ENCODE assay signal across 9 cellular contexts in genomic region chr2:96951125-96951654, GRCh38. TPM values are rescaled to one million over a fixed set of nuclear protein-coding genes. Genes with fewer than 3 reads are reported as not detected.
DNase-seq lines count a peak whose midpoint lies in the region; ATAC-seq lines count a peak whose summit lies in the region.
"Had no signal": no experiment of that assay in that cellular context is flagged by ENCODE, and none has a peak within 500 bp of the region (broad histone marks: within the 10 kb centered on the region; RNA-seq: fewer than 3 reads in every experiment).

No MANE protein-coding gene starts in this region.

- H3K4me1 ChIP-seq in mesenchymal stem cell (ENCODE audit: control insufficient read depth, insufficient read depth, low read depth, low read length): peaks cover 4% of the 10 kb centered on the region

- peak overlapping the region in 1 of 2 experiments; percentile 59 for H2BK12ac ChIP-seq in mesenchymal stem cell (ENCODE audit: low read length in 2 of 2)

- WGBS in mesenchymal stem cell: 29% methylated on average over 16 of the region's 16 CpGs

- peak overlapping the region in 1 of 2 donors; percentile 11 for H3K27ac Mint-ChIP-seq in effector memory CD8-positive, alpha-beta T cell
- H3K27ac Mint-ChIP-seq: activated naive CD4-positive, alpha-beta T cell treated with anti-CD3 and anti-CD28 coated beads, Interleukin-2, amount 50 U/mL, for 24 hours had no signal

- H4K8ac ChIP-seq in mesenchymal stem cell (ENCODE audit: low read length): no peak overlapping the region

- H3K23ac ChIP-seq in mesenchymal stem cell (ENCODE audit: low read length in 2 of 2): no peak overlapping the region

- no peak overlapping the region for H2BK120ac ChIP-seq in mesenchymal stem cell (ENCODE audit: low read depth, low read length)

- no peak overlapping the region for H2AK5ac ChIP-seq in mesenchymal stem cell (ENCODE audit: low read length, severe bottlenecking)

- no peak overlapping the region for H4K91ac ChIP-seq in mesenchymal stem cell (ENCODE audit: low read length)

- H3K9me3 ChIP-seq in mesenchymal stem cell (ENCODE audit: control insufficient read depth, low read length): no peaks in the 10 kb centered on the region

- H3K14ac ChIP-seq in mesenchymal stem cell (ENCODE audit: low read length in 2 of 2): no peak overlapping the region

- H3K9ac ChIP-seq in mesenchymal stem cell (ENCODE audit: low read length): no peak overlapping the region

- H3K27me3 Mint-ChIP-seq in effector memory CD8-positive, alpha-beta T cell: no peaks in the 10 kb centered on the region
- H3K27me3 Mint-ChIP-seq: activated naive CD4-positive, alpha-beta T cell treated with anti-CD3 and anti-CD28 coated beads, Interleukin-2, amount 50 U/mL, for 24 hours had no signal

- no peak overlapping the region for H3K4me3 Mint-ChIP-seq in effector memory CD8-positive, alpha-beta T cell
- H3K4me3 Mint-ChIP-seq: activated naive CD4-positive, alpha-beta T cell treated with anti-CD3 and anti-CD28 coated beads, Interleukin-2, amount 50 U/mL, for 24 hours had no signal

- no peaks in the 10 kb centered on the region for H3K36me3 ChIP-seq in mesenchymal stem cell (ENCODE audit: control insufficient read depth in 1 of 2, insufficient read depth in 2 of 2, low read depth in 1 of 2, low read length in 2 of 2)

- H3K4me3 ChIP-seq in mesenchymal stem cell (ENCODE audit: insufficient read depth in 1 of 2, low read depth in 1 of 2, low read length in 2 of 2): no peak overlapping the region

- peaks cover 66 to 77% of the 10 kb centered on the region in 2 experiments for H3K27me3 ChIP-seq in mesenchymal stem cell (ENCODE audit: control insufficient read depth in 1 of 2, insufficient read depth in 1 of 2, low read length in 2 of 2)

- H3K4ac ChIP-seq in mesenchymal stem cell (ENCODE audit: low read depth in 1 of 2, low read length in 2 of 2): no peak overlapping the region

- H3K27ac ChIP-seq in mesenchymal stem cell (ENCODE audit: low read length, poor library complexity, severe bottlenecking): no peak overlapping the region

- DNase-seq in DMS153 treated with DMSO at 0.1 percent for 48 hours (lab: John Stamatoyannopoulos, UW; ENCODE audit: unreplicated experiment): peak; percentile 75
- DNase-seq in NCI-H82 (lab: John Stamatoyannopoulos, UW): peak; percentile 90
- DNase-seq in activated CD8-positive, alpha-beta memory T cell treated with anti-CD3 and anti-CD28 coated beads for 24 hours: peak; percentile 87
- peak; percentile 68 to 74 (median 71) for DNase-seq in effector memory CD8-positive, alpha-beta T cell
- peak; percentile 47 for DNase-seq in mesenchymal stem cell
- peak; percentile 52 to 59 for DNase-seq in stimulated activated CD8-positive, alpha-beta memory T cell treated with anti-CD3 and anti-CD28 coated beads, Interleukin-15, amount 100 ng/mL, for 48 hours (ENCODE audit: low read depth in 2 of 2)

- no peak overlapping the region for H3K4me2 ChIP-seq in mesenchymal stem cell (ENCODE audit: low read length, poor library complexity, severe bottlenecking)

- peaks cover 17 to 21% of the 10 kb centered on the region in 2 donors for H3K4me1 Mint-ChIP-seq in effector memory CD8-positive, alpha-beta T cell (ENCODE audit: low read depth in 2 of 2)

- H2AFZ ChIP-seq in mesenchymal stem cell (ENCODE audit: low read depth, low read length): no peak overlapping the region

- H2BK5ac ChIP-seq in mesenchymal stem cell (ENCODE audit: low read depth, low read length, poor library complexity, severe bottlenecking): no peak overlapping the region

- H3K18ac ChIP-seq in mesenchymal stem cell (ENCODE audit: low read depth in 1 of 2, low read length in 2 of 2): no peak overlapping the region

- ATAC-seq in HG03175 (IDR thresholded peaks at IDR 0.05; ENCODE audit: unreplicated experiment): peak; percentile 62
- peak; percentile 94 for ATAC-seq in effector memory CD8-positive, alpha-beta T cell (replicated peaks)
- no peak for ATAC-seq in GM18520 (IDR thresholded peaks at IDR 0.05; ENCODE audit: unreplicated experiment)

- no peaks in the 10 kb centered on the region for H3K9me3 Mint-ChIP-seq in effector memory CD8-positive, alpha-beta T cell
- H3K9me3 Mint-ChIP-seq: activated naive CD4-positive, alpha-beta T cell treated with anti-CD3 and anti-CD28 coated beads, Interleukin-2, amount 50 U/mL, for 24 hours had no signal

- H3K36me3 Mint-ChIP-seq in effector memory CD8-positive, alpha-beta T cell (ENCODE audit: insufficient read depth): peaks cover 3% of the 10 kb centered on the region
- H3K36me3 Mint-ChIP-seq: activated naive CD4-positive, alpha-beta T cell treated with anti-CD3 and anti-CD28 coated beads, Interleukin-2, amount 50 U/mL, for 24 hours had no signal

- no peak overlapping the region for H2BK15ac ChIP-seq in mesenchymal stem cell (ENCODE audit: low read depth, poor library complexity, severe bottlenecking)

- H3K79me1 ChIP-seq in mesenchymal stem cell (replicated peaks; ENCODE audit: low read length, poor library complexity, severe bottlenecking): no peaks in the 10 kb centered on the region

RNA-seq across cellular contexts. Expression of gene FAM178B, which starts 35.2 kb away (rescaled TPM):
- not detected for polyA plus RNA-seq in mesenchymal stem cell (2013, experiment 1 of 2)
- polyA plus RNA-seq in mesenchymal stem cell (2013, experiment 2 of 2): not detected
